In the genomic region with DNA sequence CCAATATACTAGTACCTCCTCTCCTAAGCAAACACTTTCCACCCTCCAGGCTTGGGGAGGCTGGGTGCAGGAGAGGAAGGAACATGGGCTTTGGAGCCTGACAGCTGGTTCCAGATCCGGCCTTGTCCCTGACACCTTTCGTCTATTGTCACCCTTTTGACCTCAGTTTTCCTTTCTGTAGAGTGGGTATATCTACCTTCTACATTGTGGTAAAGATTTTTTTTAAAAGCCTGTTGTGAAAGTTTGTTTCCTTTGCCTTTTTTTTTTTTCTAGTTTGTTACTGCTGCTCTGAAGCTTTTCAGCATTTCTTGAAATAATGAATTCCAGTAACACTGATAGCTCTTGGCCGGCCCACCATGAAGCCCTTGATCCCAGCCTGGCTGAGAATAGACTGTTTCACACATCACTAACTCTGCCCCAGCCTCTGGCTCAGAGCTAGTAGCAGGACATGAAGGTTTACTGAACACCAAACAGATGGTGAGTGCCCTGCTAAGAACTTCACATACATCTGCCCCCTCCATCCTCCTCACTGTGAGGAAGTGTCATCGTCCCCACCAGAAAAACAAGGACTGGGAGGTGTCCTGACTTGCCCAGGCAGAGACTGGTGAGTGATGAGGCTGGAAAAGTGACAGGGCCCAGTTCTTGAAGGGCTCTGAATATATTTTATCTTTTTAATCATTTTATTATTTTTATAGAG, we compare ENCODE assay signal across 9 cellular contexts. TPM values are rescaled to one million over a fixed set of nuclear protein-coding genes. Genes with fewer than 3 reads are reported as not detected.
DNase-seq lines count a peak whose midpoint lies in the region; ATAC-seq and TF ChIP-seq lines count a peak whose summit lies in the region.
"Had no signal": no experiment of that assay in that cellular context is flagged by ENCODE, and none has a peak within 500 bp of the region (broad histone marks: within the 10 kb centered on the region; RNA-seq: fewer than 3 reads in every experiment).

No MANE protein-coding gene starts in this region.

- H3K36me3 ChIP-seq in neural progenitor cell = no peaks in the 10 kb centered on the region

- H4K20me1 ChIP-seq in neural progenitor cell (ENCODE audit: low read depth) = no peaks in the 10 kb centered on the region

- H3K4me1 Mint-ChIP-seq in activated naive CD8-positive, alpha-beta T cell (ENCODE audit: low read depth) = peaks cover 79% of the 10 kb centered on the region
- H3K4me1 Mint-ChIP-seq in neural progenitor cell = peaks cover 73% of the 10 kb centered on the region

- H3K27me3 ChIP-seq in neural progenitor cell = no peaks in the 10 kb centered on the region

- no peak overlapping the region for H3K27ac ChIP-seq in neural progenitor cell
- H3K27ac ChIP-seq in coronary artery = no peak overlapping the region

- H3K9ac ChIP-seq in neural progenitor cell = no peak overlapping the region

- TF ChIP-seq CTCF in GM12865 (IDR thresholded peaks at IDR 0.05; ENCODE audit: insufficient read depth, low read depth, low read length, missing control alignments) = no peak
- TF ChIP-seq CTCF in neural progenitor cell (IDR thresholded peaks at IDR 0.05) = no peak
- TF ChIP-seq CTCF in coronary artery (IDR thresholded peaks at IDR 0.05) = no peak

- no peaks in the 10 kb centered on the region for H3K79me2 ChIP-seq in neural progenitor cell (ENCODE audit: low read depth)

- no peaks in the 10 kb centered on the region for H3K9me3 ChIP-seq in neural progenitor cell (ENCODE audit: low read depth)

- H3K4me1 ChIP-seq in neural progenitor cell = peaks cover 34% of the 10 kb centered on the region

- no peaks in the 10 kb centered on the region for H3K36me3 Mint-ChIP-seq in activated naive CD8-positive, alpha-beta T cell
- no peaks in the 10 kb centered on the region for H3K36me3 Mint-ChIP-seq in neural progenitor cell

- ATAC-seq in HG03135 (IDR thresholded peaks at IDR 0.05; ENCODE audit: unreplicated experiment) = no peak

- peaks cover 38% of the 10 kb centered on the region for H3F3A ChIP-seq in neural progenitor cell (ENCODE audit: low read depth)

- no peaks in the 10 kb centered on the region for H3K9me3 Mint-ChIP-seq in activated naive CD8-positive, alpha-beta T cell (ENCODE audit: low read depth)
- H3K9me3 Mint-ChIP-seq in neural progenitor cell = no peaks in the 10 kb centered on the region

- H3K27ac Mint-ChIP-seq in activated naive CD8-positive, alpha-beta T cell = peak overlapping the region; percentile 92
- peak overlapping the region; percentile 54 for H3K27ac Mint-ChIP-seq in neural progenitor cell

- H3K4me2 ChIP-seq in neural progenitor cell = no peak overlapping the region

- peak overlapping the region; percentile 60 for H3K4me3 ChIP-seq in GM12865 (ENCODE audit: low read depth, low read length)
- H3K4me3 ChIP-seq in neural progenitor cell = no peak overlapping the region
- H3K4me3 ChIP-seq in coronary artery = no peak overlapping the region

- DNase-seq in GM12865 (ENCODE audit: low read depth) (peak; percentile 68), NCI-H1694 (lab: John Stamatoyannopoulos, UW) (peak; percentile 81), neural progenitor cell (ENCODE audit: low spot score) (no peak), coronary artery (ENCODE audit: low spot score) (no peak), OCI-M2 (lab: John Stamatoyannopoulos, UW; ENCODE audit: unreplicated experiment) (no peak)
- no peak for DNase-seq in central memory CD4-positive, alpha-beta T cell
- DNase-seq: effector CD4-positive, alpha-beta T cell had no signal

- peak overlapping the region; percentile 59 for H3K4me3 Mint-ChIP-seq in activated naive CD8-positive, alpha-beta T cell
- no peak overlapping the region for H3K4me3 Mint-ChIP-seq in neural progenitor cell

- H3K27me3 Mint-ChIP-seq in activated naive CD8-positive, alpha-beta T cell = no peaks in the 10 kb centered on the region
- H3K27me3 Mint-ChIP-seq in neural progenitor cell (ENCODE audit: insufficient read depth, low read depth) = peaks cover 20% of the 10 kb centered on the region

- no peak overlapping the region for H2AFZ ChIP-seq in neural progenitor cell (replicated peaks)

RNA-seq across cellular contexts. Expression of gene ID3, which starts 33.1 kb away (rescaled TPM):
- 99.9 and 235 TPM in 2 replicates for total RNA-seq in neural progenitor cell (ENCODE audit: low replicate concordance)

Comparison
In these comparisons a context has a peak if more than half of its experiments do, and no peak if none do; other contexts are left out.
1. DNase-seq: peak in GM12865 (single experiment) and NCI-H1694 (single experiment); none in neural progenitor cell (single experiment), coronary artery (single experiment), OCI-M2 (single experiment) and central memory CD4-positive, alpha-beta T cell (single experiment).